ENCODE assay signal across 8 cellular contexts in genomic region chrX:71859637-71860036, GRCh38. TPM values are rescaled to one million over a fixed set of nuclear protein-coding genes. Genes with fewer than 3 reads are reported as not detected.
DNase-seq lines count a peak whose midpoint lies in the region; ATAC-seq and TF ChIP-seq lines count a peak whose summit lies in the region.

No MANE protein-coding gene starts in this region.

- no peak overlapping the region for H3K27ac ChIP-seq in upper lobe of right lung

- no peaks in the 10 kb centered on the region for H3K9me3 ChIP-seq in upper lobe of right lung

- H3K36me3 ChIP-seq in upper lobe of right lung = no peaks in the 10 kb centered on the region

- no peaks in the 10 kb centered on the region for H3K4me1 ChIP-seq in upper lobe of right lung

- CTCF ChIA-PET in GM10248 (lab: Yijun Ruan, JAX) = interaction anchor here (0.8 to 2.3 kb wide), 4 partner anchors 21 to 889 kb away, joined by 3 to 8 read pairs (median 4); no protein-coding TSS in a partner anchor

- peak; percentile 24 for DNase-seq in AG20443 (ENCODE audit: low spot score)
- DNase-seq in GM10248 (ENCODE audit: extremely low spot score) = no peak
- peak; percentile 2 for DNase-seq in NCI-H526 treated with DMSO at 0.1 percent for 48 hours (lab: John Stamatoyannopoulos, UW)
- DNase-seq in astrocyte of the cerebellum (ENCODE audit: low read depth) = peak; percentile 15
- peak; percentile 69 for DNase-seq in left kidney (ENCODE audit: low read depth, low spot score)
- DNase-seq in upper lobe of right lung = no peak
- no peak for DNase-seq in NK-92 (lab: John Stamatoyannopoulos, UW; ENCODE audit: unreplicated experiment)
- DNase-seq in epidermal melanocyte (ENCODE audit: insufficient read length, low spot score) = no peak

- H3K27me3 ChIP-seq in upper lobe of right lung = no peaks in the 10 kb centered on the region

- in situ Hi-C loops in astrocyte of the cerebellum (cut with HindIII; ENCODE audit: low sequenced_read_pairs) = no loop called here

- intact Hi-C loops in upper lobe of right lung (cut with DNase I) = no loop called here

- no peak overlapping the region for H3K4me3 ChIP-seq in astrocyte of the cerebellum (ENCODE audit: low read depth, low read length)
- no peak overlapping the region for H3K4me3 ChIP-seq in upper lobe of right lung

- ATAC-seq in upper lobe of right lung = peak; percentile 67

- POLR2A ChIA-PET in GM10248 (lab: Yijun Ruan, JAX) = no interaction called here

- TF ChIP-seq CTCF in GM10248 (IDR thresholded peaks at IDR 0.05; ENCODE audit: control extremely low read depth, extremely low read depth, low read depth, missing control alignments) (peak; percentile 31), astrocyte of the cerebellum (IDR thresholded peaks at IDR 0.05; ENCODE audit: low read depth, low read length, missing control alignments) (peak; percentile 55), upper lobe of right lung (IDR thresholded peaks at IDR 0.05) (peak; percentile 52)

RNA-seq across cellular contexts. Expression of gene NHSL2, which starts 51.0 kb away (rescaled TPM):
- total RNA-seq in upper lobe of right lung = 17.3 TPM

Comparison
In these comparisons a context has a peak if more than half of its experiments do, and no peak if none do; other contexts are left out.
1. DNase-seq: peak in AG20443 (single experiment), NCI-H526 treated with DMSO at 0.1 percent for 48 hours (single experiment), astrocyte of the cerebellum (single experiment) and left kidney (single experiment); none in GM10248 (single experiment), upper lobe of right lung (single experiment), NK-92 (single experiment) and epidermal melanocyte (single experiment).
2. Peak in every context shown above with its lines, with median percentiles within 50 percentile points of each other: CTCF ChIP-seq.